Comparison of ENCODE assay signal across 8 cellular contexts in the genomic region with DNA sequence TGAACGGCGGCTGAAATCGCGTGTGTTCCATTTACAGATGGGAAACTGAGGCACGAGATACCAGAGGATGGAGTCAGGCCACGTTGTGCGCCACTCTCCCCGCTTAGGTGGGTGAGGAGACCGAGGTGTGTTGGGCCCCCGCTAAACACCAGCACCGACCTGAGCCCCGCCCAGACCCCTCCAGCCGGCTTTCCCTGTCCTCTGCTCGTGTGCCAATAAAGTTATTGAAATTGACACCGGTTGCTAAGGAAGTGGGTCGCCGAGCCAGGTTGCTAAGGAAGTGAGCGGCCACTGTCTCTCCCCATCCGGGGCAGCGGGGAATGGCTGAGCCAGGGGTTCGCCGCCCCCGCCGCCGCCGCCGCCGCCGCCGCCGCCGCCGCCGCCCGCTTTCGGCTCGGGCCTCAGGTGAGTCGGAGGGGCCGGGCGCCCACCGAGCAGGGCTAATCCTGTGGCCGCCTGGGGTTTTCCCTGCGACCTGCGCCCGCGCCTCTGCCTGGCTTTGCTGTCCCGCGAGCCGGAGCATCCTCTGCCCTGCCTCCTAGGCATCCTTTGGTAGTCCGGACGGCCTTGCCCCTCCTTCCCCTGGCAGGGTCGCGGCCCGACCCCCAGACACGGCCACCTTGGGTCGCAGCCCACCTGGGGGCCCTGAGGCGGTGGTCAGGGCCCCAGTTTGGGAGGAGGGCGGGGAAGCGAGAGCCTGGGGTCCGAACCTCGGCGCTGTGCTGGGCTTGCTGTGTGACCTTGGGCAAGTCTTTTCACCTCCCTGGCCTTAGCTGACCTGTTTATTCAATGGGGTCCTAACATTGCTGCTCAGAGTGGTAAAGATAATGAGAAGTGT. TPM values are rescaled to one million over a fixed set of nuclear protein-coding genes. Genes with fewer than 3 reads are reported as not detected.
DNase-seq lines count a peak whose midpoint lies in the region; ATAC-seq and TF ChIP-seq lines count a peak whose summit lies in the region.

A gene (plus strand): TSS at position 291 of the 838 bp plus-strand sequence. CDS start 32,127 bp downstream, outside the sequence.

- H3K36me3 Mint-ChIP-seq in activated CD4-positive, alpha-beta memory T cell treated with anti-CD3 and anti-CD28 coated beads for 36 hours, result peaks cover 26% of the 10 kb centered on the region

- H3K9ac ChIP-seq in BLaER1, result peak within 1 kb of the TSS; percentile 84
- H3K9ac ChIP-seq in liver (ENCODE audit: low read depth in 1 of 2, low read length in 2 of 2), result peak within 1 kb of the TSS; percentile 74 to 81

- DNase-seq in NCI-H774 (lab: John Stamatoyannopoulos, UW) (peak; percentile 85), dorsolateral prefrontal cortex (peak; percentile 73 to 92 (median 90))
- peak; percentile 93 for DNase-seq in activated CD4-positive, alpha-beta memory T cell treated with anti-CD3 and anti-CD28 coated beads for 36 hours
- peak; percentile 77 to 80 for DNase-seq in stimulated activated CD4-positive, alpha-beta T cell treated with anti-CD3 and anti-CD28 coated beads, Interleukin-2, amount 100 ng/mL, for 48 hours

- peaks cover 1% of the 10 kb centered on the region for H3K27me3 Mint-ChIP-seq in activated CD4-positive, alpha-beta memory T cell treated with anti-CD3 and anti-CD28 coated beads for 36 hours

- no peaks in the 10 kb centered on the region for H4K20me1 ChIP-seq in BLaER1

- H3K4me1 ChIP-seq in BLaER1 (peaks cover 31% of the 10 kb centered on the region), liver (ENCODE audit: control insufficient read depth in 4 of 4, insufficient read depth in 4 of 4, low read length in 3 of 4) (peaks cover 9 to 25% (median 18%) of the 10 kb centered on the region in 4 donors)

- H3K4me1 Mint-ChIP-seq in activated CD4-positive, alpha-beta memory T cell treated with anti-CD3 and anti-CD28 coated beads for 36 hours (ENCODE audit: low read depth), result peaks cover 51% of the 10 kb centered on the region

- peak within 1 kb of the TSS; percentile 87 for H3K4me2 ChIP-seq in BLaER1

- intact Hi-C loops in activated CD4-positive, alpha-beta memory T cell treated with anti-CD3 and anti-CD28 coated beads for 36 hours (cut with micrococcal nuclease), result loop anchor here (1.0 kb wide), 2 partner anchors 8 to 25 kb away; no protein-coding TSS in a partner anchor
- intact Hi-C loops in dorsolateral prefrontal cortex (cut with DNase I), result loop anchor here (5.0 kb wide), 2 partner anchors 70 to 80 kb away; a partner anchor contains a TSS

- POLR2A ChIA-PET in activated CD4-positive, alpha-beta memory T cell treated with anti-CD3 and anti-CD28 coated beads for 36 hours (lab: Charles Lee), result interaction anchor here (0.7 to 1.4 kb wide), 7 partner anchors 9 to 73 kb away, joined by 3 to 7 read pairs (median 5); no protein-coding TSS in a partner anchor

- ATAC-seq in GM19372 (IDR thresholded peaks at IDR 0.05; ENCODE audit: low read depth, unreplicated experiment) (peak; percentile 80), HG03571 (IDR thresholded peaks at IDR 0.05; ENCODE audit: unreplicated experiment) (peak; percentile 63)

- peak within 1 kb of the TSS; percentile 95 for H3K27ac Mint-ChIP-seq in activated CD4-positive, alpha-beta memory T cell treated with anti-CD3 and anti-CD28 coated beads for 36 hours

- no peaks in the 10 kb centered on the region for H3K27me3 ChIP-seq in BLaER1
- H3K27me3 ChIP-seq in dorsolateral prefrontal cortex, result no peaks in the 10 kb centered on the region
- H3K27me3 ChIP-seq in liver (ENCODE audit: control insufficient read depth in 4 of 4, insufficient read depth in 4 of 4, low read length in 3 of 4), result no peaks in the 10 kb centered on the region

- peak within 1 kb of the TSS; percentile 89 for H3K4me3 Mint-ChIP-seq in activated CD4-positive, alpha-beta memory T cell treated with anti-CD3 and anti-CD28 coated beads for 36 hours

- H3K9me3 Mint-ChIP-seq in activated CD4-positive, alpha-beta memory T cell treated with anti-CD3 and anti-CD28 coated beads for 36 hours, result peaks cover 3% of the 10 kb centered on the region

- WGBS in liver, result 1% methylated on average over 62 of the region's 62 CpGs

- TF ChIP-seq CTCF in dorsolateral prefrontal cortex (IDR thresholded peaks at IDR 0.05 in 54 of 56, conservative IDR thresholded peaks at IDR 0.05 in 2 of 56; ENCODE audit: low read depth in 1 of 56, partially characterized antibody in 56 of 56) (peak in 14 of 56 donors; percentile 8 to 42 (median 16)), liver (IDR thresholded peaks at IDR 0.05; ENCODE audit: low read depth, low read length, missing input control) (no peak)

- H3K4me3 ChIP-seq in BLaER1 (peak within 1 kb of the TSS; percentile 91), dorsolateral prefrontal cortex (peak within 1 kb of the TSS; percentile 58 to 100 (median 95)), liver (ENCODE audit: low read depth in 1 of 3, low read length in 3 of 3) (peak within 1 kb of the TSS; percentile 90 to 97 (median 91))

- peak in 1 of 2 donors; percentile 40 for TF ChIP-seq RAD21 in liver (IDR thresholded peaks at IDR 0.05)

- H3K27ac ChIP-seq in BLaER1 (peak within 1 kb of the TSS; percentile 66), dorsolateral prefrontal cortex (peak within 1 kb of the TSS in 49 of 59 donors; percentile 5 to 87 (median 67)), liver (ENCODE audit: low read depth in 1 of 2, low read length in 2 of 2) (peak within 1 kb of the TSS; percentile 61 to 66)

- H3K9me3 ChIP-seq in BLaER1 (peaks cover 10% of the 10 kb centered on the region; the same call in 1 of the 2 replicates), liver (ENCODE audit: control insufficient read depth in 4 of 4, low read length in 3 of 4) (no peaks in the 10 kb centered on the region)

- 0 out of 2 replicates have a peak, but pooled peaks cover 3% of the 10 kb centered on the region for H3K36me3 ChIP-seq in BLaER1
- no peaks in the 10 kb centered on the region for H3K36me3 ChIP-seq in liver (ENCODE audit: control insufficient read depth in 4 of 4, insufficient read depth in 3 of 4, low read depth in 1 of 4, low read length in 3 of 4)

- CTCF ChIA-PET in activated CD4-positive, alpha-beta memory T cell treated with anti-CD3 and anti-CD28 coated beads for 36 hours (lab: Charles Lee), result interaction anchor here (0.6 to 1.5 kb wide), 4 partner anchors 11 to 46 kb away, joined by 3 read pairs; no protein-coding TSS in a partner anchor

TF ChIP-seq in liver, 16 proteins besides CTCF, POLR2A, EP300 and RAD21:
- TF ChIP-seq EGR1 (IDR thresholded peaks at IDR 0.05; ENCODE audit: low read depth in 2 of 2) (peak; percentile 17 to 70), GABPA (IDR thresholded peaks at IDR 0.05 in 1 of 2, conservative IDR thresholded peaks at IDR 0.05 in 1 of 2) (peak; percentile 72 to 91), RXRA (IDR thresholded peaks at IDR 0.05) (peak in 1 of 2 donors; percentile 15), NR2F2 (IDR thresholded peaks at IDR 0.05) (no peak), YY1 (IDR thresholded peaks at IDR 0.05) (peak; percentile 82), HNF4A (conservative IDR thresholded peaks at IDR 0.05) (peak in 1 of 2 donors; percentile 14)

RNA-seq across cellular contexts. Expression of the gene that starts here (rescaled TPM):
- 10 to 100 TPM; 38.9 to 39.4 TPM for total RNA-seq in activated CD4-positive, alpha-beta memory T cell treated with anti-CD3 and anti-CD28 coated beads for 36 hours
- total RNA-seq in dorsolateral prefrontal cortex (10 to 100 TPM; 27.3 to 89.7 (median 65.4) TPM), liver (10 to 100 TPM in 1 of 2 donors, 1 to 10 TPM in 1; 8.3 to 24.2 TPM)
- 10 to 100 TPM in 1 of 2 donors, 1 to 10 TPM in 1; 8.6 to 17.2 TPM for polyA plus RNA-seq in liver

Comparison
In these comparisons a context has a peak if more than half of its experiments do, and no peak if none do; other contexts are left out.
1. Peak in every context shown above with its lines: DNase-seq, ATAC-seq, H3K4me3 ChIP-seq and H3K27ac ChIP-seq.